9 cellular contexts compared by ENCODE assay signal in the genomic region with DNA sequence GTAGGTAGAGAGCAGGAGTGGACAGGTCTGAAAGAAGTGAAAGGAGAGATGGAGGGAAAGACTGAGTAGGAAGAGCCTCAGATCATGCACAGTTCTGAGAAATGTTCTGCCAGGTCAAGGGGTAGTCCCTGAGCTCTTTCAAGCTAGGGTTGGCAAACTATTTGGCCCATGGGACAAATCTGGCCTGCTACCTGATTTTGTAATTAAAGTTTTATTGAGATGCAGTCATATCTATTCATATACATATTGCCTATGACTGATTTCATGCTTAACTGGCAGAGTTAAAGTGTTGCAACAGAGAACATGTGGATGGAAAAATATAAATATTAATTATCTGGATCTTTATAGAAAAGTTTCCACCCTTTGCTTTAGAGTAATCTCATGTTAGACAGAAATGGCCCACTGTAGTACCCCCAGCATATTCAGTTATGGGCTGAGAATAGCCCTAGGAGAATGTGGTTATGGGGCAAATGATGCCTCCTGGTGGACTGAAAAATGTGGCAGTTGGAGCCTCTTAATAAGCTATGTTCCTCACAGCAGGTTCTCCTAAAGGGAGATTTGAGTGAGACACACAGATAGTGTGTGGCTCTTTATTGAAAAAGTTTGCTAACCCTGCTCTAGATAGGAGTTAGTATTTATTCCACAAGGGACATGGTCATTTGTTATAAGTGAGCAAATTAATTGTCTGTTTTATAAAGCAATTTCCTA.
DNase-seq lines count a peak whose midpoint lies in the region; TF ChIP-seq lines count a peak whose summit lies in the region.
"Had no signal": no experiment of that assay in that cellular context is flagged by ENCODE, and none has a peak within 500 bp of the region (broad histone marks: within the 10 kb centered on the region; RNA-seq: fewer than 3 reads in every experiment).

No MANE protein-coding gene starts in this region.

- H3T11ph ChIP-seq in H9 (ENCODE audit: low read length), result no peak overlapping the region

- DNase-seq in NCI-H2196 (lab: John Stamatoyannopoulos, UW; ENCODE audit: unreplicated experiment), result peak; percentile 7
- no peak for DNase-seq in NCI-H2196 treated with DMSO at 0.1 percent for 48 hours (lab: John Stamatoyannopoulos, UW; ENCODE audit: unreplicated experiment)
- peak; percentile 45 for DNase-seq in H9
- peak; percentile 4 for DNase-seq in NCI-H1694 (lab: John Stamatoyannopoulos, UW)
- no peak for DNase-seq in esophagus muscularis mucosa (ENCODE audit: extremely low spot score)
- DNase-seq in stomach, result no peak
- DNase-seq in NCI-H187 treated with DMSO at 0.1 percent for 48 hours (lab: John Stamatoyannopoulos, UW), result no peak
- no peak for DNase-seq in activated effector memory CD4-positive, alpha-beta T cell treated with Interleukin-2 at 50 U/mL for 16 hours

- no peaks in the 10 kb centered on the region for H4K20me1 ChIP-seq in H9 (ENCODE audit: control insufficient read depth, insufficient read depth, insufficient read length)

- H4K5ac ChIP-seq in H9 (ENCODE audit: insufficient read length, low read depth, low read length), result no peak overlapping the region

- no peak overlapping the region for H3K4ac ChIP-seq in H9 (ENCODE audit: low read depth, low read length)

- H3K79me1 ChIP-seq in H9 (ENCODE audit: insufficient read depth, low read depth, low read length, poor library complexity, severe bottlenecking), result no peaks in the 10 kb centered on the region

- H3K9me3 ChIP-seq in H9 (ENCODE audit: control insufficient read depth, low read depth, low read length) (no peaks in the 10 kb centered on the region), esophagus muscularis mucosa (no peaks in the 10 kb centered on the region), stomach (no peaks in the 10 kb centered on the region)

- H3K56ac ChIP-seq in H9 (ENCODE audit: insufficient read length, low read depth, low read length), result no peak overlapping the region

- H3K4me1 ChIP-seq in H9 (ENCODE audit: insufficient read depth, low read length), result no peaks in the 10 kb centered on the region
- no peaks in the 10 kb centered on the region for H3K4me1 ChIP-seq in esophagus muscularis mucosa
- peaks cover 0 to 6% (median 0%) of the 10 kb centered on the region in 4 donors for H3K4me1 ChIP-seq in stomach

- no peak overlapping the region for H3K18ac ChIP-seq in H9 (ENCODE audit: insufficient read length, low read depth, low read length)

- H3K4me3 Mint-ChIP-seq in H9, result no peak overlapping the region
- H3K4me3 Mint-ChIP-seq: B cell had no signal

- no peak overlapping the region for H2BK5ac ChIP-seq in H9 (ENCODE audit: insufficient read length, low read length)

- TF ChIP-seq CTCF in H9 (conservative IDR thresholded peaks at IDR 0.05) (peak; percentile 79), esophagus muscularis mucosa (IDR thresholded peaks at IDR 0.05) (peak; percentile 13 to 40 (median 20)), stomach (IDR thresholded peaks at IDR 0.05) (peak in 4 of 7 experiments; percentile 9 to 52 (median 24))

- no peak overlapping the region for H2AFZ ChIP-seq in H9 (ENCODE audit: low read length)

- H3K23me2 ChIP-seq in H9 (ENCODE audit: insufficient read length, low read depth, low read length, poor library complexity, severe bottlenecking), result no peaks in the 10 kb centered on the region

- peaks cover 0 to 5% of the 10 kb centered on the region in 2 experiments; a peak in 2 of 4 replicates for H3K4me1 Mint-ChIP-seq in H9
- H3K4me1 Mint-ChIP-seq: B cell had no signal

- H2AK5ac ChIP-seq in H9 (ENCODE audit: insufficient read length, low read length), result no peak overlapping the region

- H3K27ac Mint-ChIP-seq in H9, result no peak overlapping the region
- H3K27ac Mint-ChIP-seq: B cell had no signal

- H3K4me3 ChIP-seq in esophagus muscularis mucosa, result no peak overlapping the region
- no peak overlapping the region for H3K4me3 ChIP-seq in stomach

- no peak overlapping the region for H2BK120ac ChIP-seq in H9 (ENCODE audit: low read depth, low read length, poor library complexity, severe bottlenecking)

- no peaks in the 10 kb centered on the region for H3K79me2 ChIP-seq in H9 (ENCODE audit: insufficient read depth, low read length)

- no peak overlapping the region for H3K23ac ChIP-seq in H9 (ENCODE audit: insufficient read length, low read depth, low read length)

- TF ChIP-seq EP300 in esophagus muscularis mucosa (IDR thresholded peaks at IDR 0.05) (no peak), stomach (IDR thresholded peaks at IDR 0.05) (no peak)

- no peak overlapping the region for H2BK20ac ChIP-seq in H9 (ENCODE audit: low read depth, low read length, poor library complexity, severe bottlenecking)

- no peak overlapping the region for H3K9ac ChIP-seq in H9 (ENCODE audit: extremely low read depth, insufficient read length, low read length)

- no peak overlapping the region for H3K14ac ChIP-seq in H9 (ENCODE audit: insufficient read depth, low read length)

- H3K27me3 Mint-ChIP-seq in H9 (ENCODE audit: low read depth), result no peaks in the 10 kb centered on the region
- H3K27me3 Mint-ChIP-seq: B cell had no signal

- H3K27ac ChIP-seq in H9 (ENCODE audit: insufficient read length, low read depth, low read length), result no peak overlapping the region
- no peak overlapping the region for H3K27ac ChIP-seq in esophagus muscularis mucosa (replicated peaks in 1 of 4)
- H3K27ac ChIP-seq in stomach, result peak overlapping the region in 4 of 5 donors; percentile 6 to 76 (median 36)

- H3K9me3 Mint-ChIP-seq in H9, result no peaks in the 10 kb centered on the region

- no peak overlapping the region for H3K4me2 ChIP-seq in H9 (ENCODE audit: insufficient read depth, insufficient read length, low read length)

- no peaks in the 10 kb centered on the region for H3K36me3 Mint-ChIP-seq in H9 (ENCODE audit: insufficient read depth in 1 of 3, low read depth in 3 of 3)

- no peak overlapping the region for H2BK15ac ChIP-seq in H9 (ENCODE audit: low read depth, low read length)

- H2BK12ac ChIP-seq in H9 (ENCODE audit: insufficient read length, low read depth, low read length), result no peak overlapping the region

- H3K27me3 ChIP-seq in H9 (ENCODE audit: insufficient read depth, low read length) (no peaks in the 10 kb centered on the region), esophagus muscularis mucosa (no peaks in the 10 kb centered on the region), stomach (no peaks in the 10 kb centered on the region)

- no peak overlapping the region for H4K8ac ChIP-seq in H9 (replicated peaks; ENCODE audit: insufficient read length, low read depth, low read length)

- no peak overlapping the region for H4K91ac ChIP-seq in H9 (ENCODE audit: insufficient read length, low read depth, low read length)

- no peak for TF ChIP-seq POLR2A in esophagus muscularis mucosa (IDR thresholded peaks at IDR 0.05; ENCODE audit: low read depth)
- TF ChIP-seq POLR2A in stomach (IDR thresholded peaks at IDR 0.05), result no peak

- H3K36me3 ChIP-seq in esophagus muscularis mucosa, result no peaks in the 10 kb centered on the region
- H3K36me3 ChIP-seq in stomach, result no peaks in the 10 kb centered on the region

- intact Hi-C loops in esophagus muscularis mucosa (cut with DNase I) (no loop called here), stomach (cut with DNase I; ENCODE audit: low total_unique reads) (no loop called here)

Comparison
In these comparisons a context has a peak if more than half of its experiments do, and no peak if none do; other contexts are left out.
1. DNase-seq: peak in NCI-H2196 (single experiment), H9 (single experiment) and NCI-H1694 (single experiment); none in NCI-H2196 treated with DMSO at 0.1 percent for 48 hours (single experiment), esophagus muscularis mucosa (single experiment), stomach (single experiment), NCI-H187 treated with DMSO at 0.1 percent for 48 hours (single experiment) and activated effector memory CD4-positive, alpha-beta T cell treated with Interleukin-2 at 50 U/mL for 16 hours (single experiment).
2. H3K27ac ChIP-seq: peak in stomach (4 of 5); none in H9 (single experiment) and esophagus muscularis mucosa (0 of 4).
3. CTCF ChIP-seq: peak in every context shown above with its lines; median percentile 79 in H9; 24 in stomach; 20 in esophagus muscularis mucosa.